ENCODE assay signal across 8 cellular contexts in genomic region chr7:150778738-150779301, GRCh38. TPM values are rescaled to one million over a fixed set of nuclear protein-coding genes. Genes with fewer than 3 reads are reported as not detected.
DNase-seq lines count a peak whose midpoint lies in the region; ATAC-seq and TF ChIP-seq lines count a peak whose summit lies in the region.

No MANE protein-coding gene starts in this region.

- H3K9me3 Mint-ChIP-seq in activated CD4-positive, alpha-beta T cell treated with anti-CD3 and anti-CD28 coated beads, Interleukin-2, amount 10 ng/mL, durations not matched to agents 24 days and 14 days: peaks cover 5% of the 10 kb centered on the region

- H3K27ac ChIP-seq in C4-2B (no peak overlapping the region), HEK293 (ENCODE audit: extremely low read depth, low read depth, low read length) (no peak overlapping the region)

- DNase-seq in NCI-H345 treated with DMSO at 0.1 percent for 48 hours (lab: John Stamatoyannopoulos, UW; ENCODE audit: unreplicated experiment) (peak; percentile 69), dedifferentiated amniotic fluid mesenchymal stem cell (ENCODE audit: extremely low spot score) (peak; percentile 62), lower leg skin (ENCODE audit: low spot score in 2 of 2) (peak; percentile 81 to 97)
- DNase-seq in activated CD4-positive, alpha-beta T cell treated with anti-CD3 and anti-CD28 coated beads, Interleukin-2, amount 10 ng/mL, durations not matched to agents 24 days and 14 days: peak; percentile 91
- DNase-seq in stimulated activated CD4-positive, alpha-beta T cell treated with anti-CD3 and anti-CD28 coated beads, TNF-alpha, amount 100 ng/mL, for 4 hours (ENCODE audit: low read depth in 3 of 3): peak; percentile 31 to 61 (median 60)

- TF ChIP-seq POLR2A in lower leg skin (IDR thresholded peaks at IDR 0.05): no peak

- no peak overlapping the region for H3K27ac Mint-ChIP-seq in activated CD4-positive, alpha-beta T cell treated with anti-CD3 and anti-CD28 coated beads, Interleukin-2, amount 10 ng/mL, durations not matched to agents 24 days and 14 days

- H3K9me3 ChIP-seq in HEK293 (ENCODE audit: control insufficient read depth, insufficient read depth, low read depth, low read length): no peaks in the 10 kb centered on the region

- TF ChIP-seq CTCF in C4-2B (conservative IDR thresholded peaks at IDR 0.05) (peak; percentile 98), HEK293 (tag by site-specific recombination; IDR thresholded peaks at IDR 0.05) (peak; percentile 52), lower leg skin (IDR thresholded peaks at IDR 0.05) (no peak)

- no peaks in the 10 kb centered on the region for H3K4me1 ChIP-seq in HEK293 (ENCODE audit: control insufficient read depth, insufficient read depth, low read length)

- POLR2A ChIA-PET in HEK293 (lab: Yijun Ruan, JAX): no interaction called here

- H3K36me3 Mint-ChIP-seq in activated CD4-positive, alpha-beta T cell treated with anti-CD3 and anti-CD28 coated beads, Interleukin-2, amount 10 ng/mL, durations not matched to agents 24 days and 14 days (ENCODE audit: low read depth): peaks cover 3% of the 10 kb centered on the region

- 7 to 8% methylated on average over 12 of the region's 12 CpGs for WGBS in lower leg skin, 2 donors

- intact Hi-C loops in activated CD4-positive, alpha-beta T cell treated with anti-CD3 and anti-CD28 coated beads, Interleukin-2, amount 10 ng/mL, durations not matched to agents 24 days and 14 days (cut with micrococcal nuclease): loop anchor here (5.0 kb wide), 1 partner anchor 208 kb away; no protein-coding TSS in a partner anchor
- intact Hi-C loops in lower leg skin (cut with DNase I; ENCODE audit: low total_unique reads): no loop called here

- CTCF ChIA-PET in HEK293 (lab: Yijun Ruan, JAX): interaction anchor here (0.6 to 5.4 kb wide), 31 partner anchors 9 to 239 kb away, joined by 3 to 77 read pairs (median 4); no protein-coding TSS in a partner anchor

- H3K4me3 ChIP-seq in HEK293 (ENCODE audit: low read depth, low read length) (no peak overlapping the region), lower leg skin (ENCODE audit: low read depth, poor library complexity, severe bottlenecking) (no peak overlapping the region)

- ATAC-seq in GM19397 (IDR thresholded peaks at IDR 0.05; ENCODE audit: unreplicated experiment): no peak

- H3K36me3 ChIP-seq in HEK293 (ENCODE audit: control insufficient read depth in 2 of 2, insufficient read depth in 1 of 2, low read length in 2 of 2): no peaks in the 10 kb centered on the region

- no peak overlapping the region for H3K4me3 Mint-ChIP-seq in activated CD4-positive, alpha-beta T cell treated with anti-CD3 and anti-CD28 coated beads, Interleukin-2, amount 10 ng/mL, durations not matched to agents 24 days and 14 days

- H3K4me1 Mint-ChIP-seq in activated CD4-positive, alpha-beta T cell treated with anti-CD3 and anti-CD28 coated beads, Interleukin-2, amount 10 ng/mL, durations not matched to agents 24 days and 14 days: no peaks in the 10 kb centered on the region

- H3K27me3 Mint-ChIP-seq in activated CD4-positive, alpha-beta T cell treated with anti-CD3 and anti-CD28 coated beads, Interleukin-2, amount 10 ng/mL, durations not matched to agents 24 days and 14 days: peaks cover 32% of the 10 kb centered on the region

TF ChIP-seq in HEK293, 187 proteins besides CTCF, POLR2A, EP300 and RAD21 (continues in another document):
- TF ChIP-seq SP7 (tag by site-specific recombination; IDR thresholded peaks at IDR 0.05) (no peak), IKZF3 (tag by site-specific recombination; IDR thresholded peaks at IDR 0.05) (peak; percentile 74; the same call in 1 of the 2 replicates), ZNF473 (tag by site-specific recombination; IDR thresholded peaks at IDR 0.05) (no peak), ZBTB20 (tag by site-specific recombination; IDR thresholded peaks at IDR 0.05) (peak; percentile 83), ZNF664 (tag by site-specific recombination; IDR thresholded peaks at IDR 0.05) (no peak), PRDM4 (tag by site-specific recombination; IDR thresholded peaks at IDR 0.05) (no peak), ZNF654 (tag by site-specific recombination; IDR thresholded peaks at IDR 0.05; ENCODE audit: low read depth) (peak; percentile 97), PRDM1 (tag by site-specific recombination; IDR thresholded peaks at IDR 0.05) (peak; percentile 76; the same call in 1 of the 2 replicates), ZNF514 (tag by site-specific recombination; IDR thresholded peaks at IDR 0.05) (no peak), ZNF280C (tag by site-specific recombination; IDR thresholded peaks at IDR 0.05) (no peak), ZNF707 (tag by site-specific recombination; IDR thresholded peaks at IDR 0.05) (no peak), ZNF777 (tag by site-specific recombination; IDR thresholded peaks at IDR 0.05; ENCODE audit: borderline replicate concordance) (no peak), ZBTB10 (tag by site-specific recombination; IDR thresholded peaks at IDR 0.05) (no peak), ZNF239 (tag by site-specific recombination; IDR thresholded peaks at IDR 0.05) (no peak), ZSCAN23 (tag by site-specific recombination; IDR thresholded peaks at IDR 0.05) (no peak), ZNF10 (tag by site-specific recombination; IDR thresholded peaks at IDR 0.05) (no peak), TRIM28 (IDR thresholded peaks at IDR 0.05; ENCODE audit: borderline replicate concordance, low read length) (peak; percentile 65; the same call in 1 of the 2 replicates), ZNF610 (tag by site-specific recombination; IDR thresholded peaks at IDR 0.05; ENCODE audit: borderline replicate concordance) (no peak), ZNF155 (tag by site-specific recombination; IDR thresholded peaks at IDR 0.05) (no peak)

RNA-seq across cellular contexts. Expression of gene TMEM176B, which starts 21.3 kb away (rescaled TPM):
- total RNA-seq in activated CD4-positive, alpha-beta T cell treated with anti-CD3 and anti-CD28 coated beads, Interleukin-2, amount 10 ng/mL, durations not matched to agents 24 days and 14 days: not detected in 2 replicates
- 10 to 100 TPM in 1 of 4 donors, 1 to 10 TPM in 3; 2.5 to 16.6 (median 6.1) TPM for total RNA-seq in lower leg skin

RNA-seq across cellular contexts. Expression of gene TMEM176A, which starts 21.7 kb away (rescaled TPM):
- not detected in 2 replicates for total RNA-seq in activated CD4-positive, alpha-beta T cell treated with anti-CD3 and anti-CD28 coated beads, Interleukin-2, amount 10 ng/mL, durations not matched to agents 24 days and 14 days
- 10 to 100 TPM in 2 of 4 donors, 1 to 10 TPM in 2; 4.8 to 10.2 (median 9.5) TPM for total RNA-seq in lower leg skin

RNA-seq across cellular contexts. Expression of gene GIMAP5, which starts 41.6 kb away (rescaled TPM):
- 44.4 and 50.9 TPM in 2 replicates for total RNA-seq in activated CD4-positive, alpha-beta T cell treated with anti-CD3 and anti-CD28 coated beads, Interleukin-2, amount 10 ng/mL, durations not matched to agents 24 days and 14 days
- 10 to 100 TPM in 2 of 4 donors, 1 to 10 TPM in 2; 4.6 to 18.7 (median 10.9) TPM for total RNA-seq in lower leg skin

Comparison
In these comparisons a context has a peak if more than half of its experiments do, and no peak if none do; other contexts are left out.
1. CTCF ChIP-seq: peak in C4-2B (single experiment) and HEK293 (single experiment); none in lower leg skin (0 of 3).
2. Peak in every context shown above with its lines, with median percentiles within 50 percentile points of each other: DNase-seq.